In the genomic region with DNA sequence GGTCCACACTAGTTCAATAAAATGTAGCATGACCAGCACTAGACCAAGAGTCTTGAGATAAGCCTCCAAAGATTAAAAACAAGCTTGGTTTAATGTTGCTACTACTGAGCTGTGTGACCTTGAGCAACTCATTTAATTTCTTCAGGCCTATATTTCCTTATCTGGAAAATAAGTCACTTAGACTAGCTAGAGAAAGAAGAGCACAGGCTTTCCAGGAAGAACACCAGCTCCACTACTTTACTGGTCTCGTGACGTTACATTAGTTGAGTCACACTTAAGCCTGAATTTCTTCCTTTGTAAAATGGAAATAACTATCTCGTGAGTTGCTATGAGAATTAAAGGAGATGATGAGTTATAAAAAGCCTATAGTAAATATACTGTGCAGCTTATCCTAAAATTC, we compare ENCODE assay signal across 2 cellular contexts.
A peak's percentile ranks its signal among the peaks of the same experiment; 100 is the strongest.
TF ChIP-seq lines count a peak whose summit lies in the region.

No MANE protein-coding gene starts in this region.

TF ChIP-seq in IMR-90, 13 proteins besides CTCF, POLR2A, EP300 and RAD21 (continued from another document):
- TF ChIP-seq, protein P1, sequence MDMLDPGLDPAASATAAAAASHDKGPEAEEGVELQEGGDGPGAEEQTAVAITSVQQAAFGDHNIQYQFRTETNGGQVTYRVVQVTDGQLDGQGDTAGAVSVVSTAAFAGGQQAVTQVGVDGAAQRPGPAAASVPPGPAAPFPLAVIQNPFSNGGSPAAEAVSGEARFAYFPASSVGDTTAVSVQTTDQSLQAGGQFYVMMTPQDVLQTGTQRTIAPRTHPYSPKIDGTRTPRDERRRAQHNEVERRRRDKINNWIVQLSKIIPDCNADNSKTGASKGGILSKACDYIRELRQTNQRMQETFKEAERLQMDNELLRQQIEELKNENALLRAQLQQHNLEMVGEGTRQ (IDR thresholded peaks at IDR 0.05; ENCODE audit: low read depth, low read length), result 0 out of 2 replicates have a peak, but pooled peaks have one; percentile 9

TF ChIP-seq in HEK293T, 16 proteins besides CTCF, POLR2A, EP300 and RAD21 (continued from another document):
- TF ChIP-seq, protein P2, sequence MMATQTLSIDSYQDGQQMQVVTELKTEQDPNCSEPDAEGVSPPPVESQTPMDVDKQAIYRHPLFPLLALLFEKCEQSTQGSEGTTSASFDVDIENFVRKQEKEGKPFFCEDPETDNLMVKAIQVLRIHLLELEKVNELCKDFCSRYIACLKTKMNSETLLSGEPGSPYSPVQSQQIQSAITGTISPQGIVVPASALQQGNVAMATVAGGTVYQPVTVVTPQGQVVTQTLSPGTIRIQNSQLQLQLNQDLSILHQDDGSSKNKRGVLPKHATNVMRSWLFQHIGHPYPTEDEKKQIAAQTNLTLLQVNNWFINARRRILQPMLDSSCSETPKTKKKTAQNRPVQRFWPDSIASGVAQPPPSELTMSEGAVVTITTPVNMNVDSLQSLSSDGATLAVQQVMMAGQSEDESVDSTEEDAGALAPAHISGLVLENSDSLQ (IDR thresholded peaks at IDR 0.05), result no peak
- TF ChIP-seq NFRKB (IDR thresholded peaks at IDR 0.05) (no peak), SP1 (IDR thresholded peaks at IDR 0.05) (no peak), ELF4 (IDR thresholded peaks at IDR 0.05) (no peak), ZNF384 (IDR thresholded peaks at IDR 0.05) (no peak), HDGF (IDR thresholded peaks at IDR 0.05; ENCODE audit: borderline replicate concordance) (no peak), LEF1 (IDR thresholded peaks at IDR 0.05; ENCODE audit: borderline replicate concordance) (no peak), TARDBP (IDR thresholded peaks at IDR 0.05) (no peak)
